1 cellular context compared by ENCODE assay signal in genomic region chr17:35630530-35631148, GRCh38.
TF ChIP-seq lines count a peak whose summit lies in the region.

No MANE protein-coding gene starts in this region.

TF ChIP-seq in HepG2, 621 proteins besides CTCF, POLR2A, EP300 and RAD21:
- TF ChIP-seq TARDBP (CRISPR knock-in tag; IDR thresholded peaks at IDR 0.05) = no peak
- no peak for TF ChIP-seq HDAC6 (IDR thresholded peaks at IDR 0.05; ENCODE audit: low read depth, low read length)
- no peak for TF ChIP-seq MAF1 (CRISPR knock-in tag; IDR thresholded peaks at IDR 0.05; ENCODE audit: borderline replicate concordance)
- TF ChIP-seq WIZ (CRISPR knock-in tag; IDR thresholded peaks at IDR 0.05) = no peak
